1 cellular context compared by ENCODE assay signal in the genomic region with DNA sequence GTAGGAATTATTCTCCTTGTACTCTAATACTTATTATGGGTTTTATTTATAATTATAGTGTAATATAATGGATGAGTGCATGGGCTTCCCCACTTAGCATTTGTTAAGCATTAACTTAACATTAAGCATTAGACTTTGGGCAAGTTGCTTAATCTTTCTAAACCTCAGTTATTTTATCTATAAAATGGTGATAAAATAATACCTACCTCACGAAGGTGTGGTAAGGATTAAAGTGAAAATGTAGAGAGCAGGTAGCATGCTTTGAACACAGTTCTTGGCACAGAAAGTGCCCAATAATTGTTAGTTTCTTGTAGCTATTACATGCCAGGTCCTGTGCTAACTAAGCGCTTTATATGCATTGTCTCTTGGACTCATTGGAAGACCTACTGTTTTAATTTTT.
TF ChIP-seq lines count a peak whose summit lies in the region.

No MANE protein-coding gene starts in this region.

TF ChIP-seq in K562, 482 proteins besides CTCF, POLR2A, EP300 and RAD21 (continued from another document):
- TF ChIP-seq TCF7L2 (IDR thresholded peaks at IDR 0.05; ENCODE audit: low read depth, low read length), result no peak
